ENCODE assay signal across 1 cellular context in genomic region chr10:73876157-73876556, GRCh38.
A peak's percentile ranks its signal among the peaks of the same experiment; 100 is the strongest.
TF ChIP-seq lines count a peak whose summit lies in the region.

No MANE protein-coding gene starts in this region.

TF ChIP-seq in HepG2, 621 proteins besides CTCF, POLR2A, EP300 and RAD21:
- TF ChIP-seq ZNF263 (CRISPR knock-in tag; IDR thresholded peaks at IDR 0.05) (peak; percentile 76), ZNF317 (CRISPR knock-in tag; IDR thresholded peaks at IDR 0.05) (no peak)
